2 cellular contexts compared by ENCODE assay signal in the genomic region with DNA sequence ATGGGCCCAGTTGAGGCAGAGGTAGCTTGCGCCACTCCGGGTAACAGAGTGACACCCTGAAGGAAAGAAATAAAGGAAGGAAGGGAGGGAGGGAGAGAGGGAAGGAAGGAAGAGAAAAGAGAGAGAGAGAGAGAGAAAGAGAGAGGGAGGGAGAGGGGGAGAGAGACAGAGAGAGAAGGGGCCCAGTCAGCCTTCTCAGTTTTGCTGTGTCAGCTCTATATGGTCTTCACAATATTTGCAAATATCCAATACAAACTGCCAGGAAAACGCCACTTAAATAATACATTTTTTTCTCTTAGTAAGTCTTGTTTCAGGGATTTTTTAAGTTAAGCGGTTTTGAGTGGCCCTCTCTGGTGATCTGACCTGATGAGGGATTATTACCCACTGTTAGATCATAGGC.
TF ChIP-seq lines count a peak whose summit lies in the region.

No MANE protein-coding gene starts in this region.

TF ChIP-seq in GM23338, 12 proteins besides CTCF, POLR2A, EP300 and RAD21 (continued from another document):
- TF ChIP-seq, protein P1, sequence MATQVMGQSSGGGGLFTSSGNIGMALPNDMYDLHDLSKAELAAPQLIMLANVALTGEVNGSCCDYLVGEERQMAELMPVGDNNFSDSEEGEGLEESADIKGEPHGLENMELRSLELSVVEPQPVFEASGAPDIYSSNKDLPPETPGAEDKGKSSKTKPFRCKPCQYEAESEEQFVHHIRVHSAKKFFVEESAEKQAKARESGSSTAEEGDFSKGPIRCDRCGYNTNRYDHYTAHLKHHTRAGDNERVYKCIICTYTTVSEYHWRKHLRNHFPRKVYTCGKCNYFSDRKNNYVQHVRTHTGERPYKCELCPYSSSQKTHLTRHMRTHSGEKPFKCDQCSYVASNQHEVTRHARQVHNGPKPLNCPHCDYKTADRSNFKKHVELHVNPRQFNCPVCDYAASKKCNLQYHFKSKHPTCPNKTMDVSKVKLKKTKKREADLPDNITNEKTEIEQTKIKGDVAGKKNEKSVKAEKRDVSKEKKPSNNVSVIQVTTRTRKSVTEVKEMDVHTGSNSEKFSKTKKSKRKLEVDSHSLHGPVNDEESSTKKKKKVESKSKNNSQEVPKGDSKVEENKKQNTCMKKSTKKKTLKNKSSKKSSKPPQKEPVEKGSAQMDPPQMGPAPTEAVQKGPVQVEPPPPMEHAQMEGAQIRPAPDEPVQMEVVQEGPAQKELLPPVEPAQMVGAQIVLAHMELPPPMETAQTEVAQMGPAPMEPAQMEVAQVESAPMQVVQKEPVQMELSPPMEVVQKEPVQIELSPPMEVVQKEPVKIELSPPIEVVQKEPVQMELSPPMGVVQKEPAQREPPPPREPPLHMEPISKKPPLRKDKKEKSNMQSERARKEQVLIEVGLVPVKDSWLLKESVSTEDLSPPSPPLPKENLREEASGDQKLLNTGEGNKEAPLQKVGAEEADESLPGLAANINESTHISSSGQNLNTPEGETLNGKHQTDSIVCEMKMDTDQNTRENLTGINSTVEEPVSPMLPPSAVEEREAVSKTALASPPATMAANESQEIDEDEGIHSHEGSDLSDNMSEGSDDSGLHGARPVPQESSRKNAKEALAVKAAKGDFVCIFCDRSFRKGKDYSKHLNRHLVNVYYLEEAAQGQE (IDR thresholded peaks at IDR 0.05; ENCODE audit: unreplicated experiment) = no peak

TF ChIP-seq in WTC11, 78 proteins besides CTCF, POLR2A, EP300 and RAD21 (continued from another document):
- TF ChIP-seq, protein P2, sequence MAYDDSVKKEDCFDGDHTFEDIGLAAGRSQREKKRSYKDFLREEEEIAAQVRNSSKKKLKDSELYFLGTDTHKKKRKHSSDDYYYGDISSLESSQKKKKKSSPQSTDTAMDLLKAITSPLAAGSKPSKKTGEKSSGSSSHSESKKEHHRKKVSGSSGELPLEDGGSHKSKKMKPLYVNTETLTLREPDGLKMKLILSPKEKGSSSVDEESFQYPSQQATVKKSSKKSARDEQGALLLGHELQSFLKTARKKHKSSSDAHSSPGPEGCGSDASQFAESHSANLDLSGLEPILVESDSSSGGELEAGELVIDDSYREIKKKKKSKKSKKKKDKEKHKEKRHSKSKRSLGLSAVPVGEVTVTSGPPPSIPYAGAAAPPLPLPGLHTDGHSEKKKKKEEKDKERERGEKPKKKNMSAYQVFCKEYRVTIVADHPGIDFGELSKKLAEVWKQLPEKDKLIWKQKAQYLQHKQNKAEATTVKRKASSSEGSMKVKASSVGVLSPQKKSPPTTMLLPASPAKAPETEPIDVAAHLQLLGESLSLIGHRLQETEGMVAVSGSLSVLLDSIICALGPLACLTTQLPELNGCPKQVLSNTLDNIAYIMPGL (CRISPR knock-in tag; IDR thresholded peaks at IDR 0.05) = no peak
- TF ChIP-seq MXD4 (CRISPR knock-in tag; IDR thresholded peaks at IDR 0.05; ENCODE audit: borderline replicate concordance) = no peak
- TF ChIP-seq NR3C1 (CRISPR knock-in tag; conservative IDR thresholded peaks at IDR 0.05; ENCODE audit: low read depth) = no peak
- TF ChIP-seq NR2C2 (CRISPR knock-in tag; IDR thresholded peaks at IDR 0.05) = no peak
- TF ChIP-seq ZNF138 (CRISPR knock-in tag; conservative IDR thresholded peaks at IDR 0.05) = no peak
- TF ChIP-seq ATF2 (CRISPR knock-in tag; IDR thresholded peaks at IDR 0.05; ENCODE audit: borderline replicate concordance, low read depth) = no peak
- TF ChIP-seq USF1 (CRISPR knock-in tag; IDR thresholded peaks at IDR 0.05) = no peak
- TF ChIP-seq RORB (CRISPR knock-in tag; IDR thresholded peaks at IDR 0.05) = no peak
- TF ChIP-seq USF2 (CRISPR knock-in tag; IDR thresholded peaks at IDR 0.05) = no peak
- TF ChIP-seq ATF1 (CRISPR knock-in tag; IDR thresholded peaks at IDR 0.05) = no peak
